In the genomic region with DNA sequence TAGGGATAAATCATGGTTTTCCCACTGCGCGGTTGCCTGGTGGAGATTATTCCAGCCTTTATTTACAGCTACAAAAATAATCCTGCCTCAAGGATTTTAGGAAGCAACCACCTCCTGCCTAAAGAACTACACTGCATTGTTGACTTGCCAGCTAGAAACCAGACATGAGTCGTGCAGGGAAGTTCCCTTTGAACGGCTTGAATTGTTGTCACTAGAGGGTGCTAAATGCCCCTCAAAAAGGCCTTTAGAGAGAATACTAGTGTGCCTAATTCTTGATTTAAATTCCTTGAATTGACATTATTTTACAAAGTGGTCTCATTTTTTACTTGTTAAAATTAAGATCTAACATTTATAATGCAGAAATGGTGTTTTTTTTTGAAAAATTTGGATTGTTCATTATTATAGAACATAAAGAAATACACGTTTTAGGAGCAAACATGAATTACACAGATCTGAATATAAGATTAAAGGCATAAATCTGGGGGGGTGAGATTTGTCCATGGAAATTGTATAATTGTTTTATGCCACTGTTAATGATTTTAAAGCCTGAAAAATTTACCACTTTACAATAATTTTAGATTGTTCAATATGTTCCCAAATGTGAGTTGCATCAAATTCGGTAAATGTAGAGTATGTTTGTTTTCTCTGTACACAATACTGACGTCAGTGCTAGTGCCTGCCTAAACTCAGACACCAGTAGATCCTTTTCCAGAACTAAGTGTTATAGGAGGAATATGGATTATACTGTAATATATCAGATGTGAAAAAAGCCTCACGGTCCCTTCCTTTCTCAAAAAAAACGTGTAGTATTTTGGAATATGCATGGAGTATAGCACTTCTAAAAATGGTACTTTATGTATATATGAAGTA, we compare ENCODE assay signal across 8 cellular contexts. TPM values are rescaled to one million over a fixed set of nuclear protein-coding genes. Genes with fewer than 3 reads are reported as not detected.
DNase-seq lines count a peak whose midpoint lies in the region; ATAC-seq and TF ChIP-seq lines count a peak whose summit lies in the region.

No MANE protein-coding gene starts in this region.

- H3K36me3 Mint-ChIP-seq in WTC11 = no peaks in the 10 kb centered on the region; the same call in 1 of the 2 replicates
- H3K36me3 Mint-ChIP-seq in activated naive CD8-positive, alpha-beta T cell treated with anti-CD3 and anti-CD28 coated beads, Interleukin-2, amount 50 U/mL, for 24 hours (ENCODE audit: low read depth) = no peaks in the 10 kb centered on the region

- no peak overlapping the region for H3K9ac ChIP-seq in GM23248

- no peaks in the 10 kb centered on the region; the same call in 1 of the 2 replicates for H3K27me3 Mint-ChIP-seq in WTC11 (ENCODE audit: low read depth)
- peaks cover 27% of the 10 kb centered on the region for H3K27me3 Mint-ChIP-seq in activated naive CD8-positive, alpha-beta T cell treated with anti-CD3 and anti-CD28 coated beads, Interleukin-2, amount 50 U/mL, for 24 hours

- intact Hi-C loops in sciatic nerve (cut with DNase I) = no loop called here

- H3K9me3 Mint-ChIP-seq in WTC11 = 0 out of 2 replicates have a peak, but pooled peaks cover 9% of the 10 kb centered on the region
- no peaks in the 10 kb centered on the region for H3K9me3 Mint-ChIP-seq in activated naive CD8-positive, alpha-beta T cell treated with anti-CD3 and anti-CD28 coated beads, Interleukin-2, amount 50 U/mL, for 24 hours

- peak; percentile 79 for ATAC-seq in WTC11
- peak; percentile 91 for ATAC-seq in sciatic nerve
- ATAC-seq in activated naive CD8-positive, alpha-beta T cell treated with anti-CD3 and anti-CD28 coated beads, Interleukin-2, amount 50 U/mL, for 24 hours = no peak
- ATAC-seq in GM18520 (IDR thresholded peaks at IDR 0.05; ENCODE audit: unreplicated experiment) = no peak

- no peaks in the 10 kb centered on the region for H3K9me3 ChIP-seq in GM23248 (ENCODE audit: low read depth)
- H3K9me3 ChIP-seq in cardiac muscle cell (ENCODE audit: low read depth) = no peaks in the 10 kb centered on the region

- no peaks in the 10 kb centered on the region for H3K36me3 ChIP-seq in GM23248 (ENCODE audit: low read depth)
- H3K36me3 ChIP-seq in cardiac muscle cell = no peaks in the 10 kb centered on the region

- H3K4me3 ChIP-seq in GM23248 (no peak overlapping the region), cardiac muscle cell (no peak overlapping the region)

- CTCF ChIA-PET in WTC11 (lab: Charles Lee) = interaction anchor here (0.5 to 1.4 kb wide), 26 partner anchors 12 to 632 kb away, joined by 3 to 10 read pairs (median 4); no protein-coding TSS in a partner anchor

- no peak overlapping the region for H3K4me2 ChIP-seq in GM23248 (ENCODE audit: unreplicated experiment)

- H3K79me2 ChIP-seq in GM23248 (ENCODE audit: insufficient read depth) = no peaks in the 10 kb centered on the region

- no peak overlapping the region for H3K4me3 Mint-ChIP-seq in WTC11
- no peak overlapping the region for H3K4me3 Mint-ChIP-seq in activated naive CD8-positive, alpha-beta T cell treated with anti-CD3 and anti-CD28 coated beads, Interleukin-2, amount 50 U/mL, for 24 hours

- no peak overlapping the region for H2AFZ ChIP-seq in GM23248

- H3K4me1 ChIP-seq in GM23248 (ENCODE audit: insufficient read depth) (peaks cover 7% of the 10 kb centered on the region; the same call in 1 of the 2 replicates), cardiac muscle cell (ENCODE audit: low read depth) (peaks cover 3% of the 10 kb centered on the region)

- peaks cover 46% of the 10 kb centered on the region for H3K4me1 Mint-ChIP-seq in WTC11
- H3K4me1 Mint-ChIP-seq in activated naive CD8-positive, alpha-beta T cell treated with anti-CD3 and anti-CD28 coated beads, Interleukin-2, amount 50 U/mL, for 24 hours = peaks cover 6% of the 10 kb centered on the region

- no peaks in the 10 kb centered on the region for H4K20me1 ChIP-seq in GM23248 (ENCODE audit: insufficient read depth)

- no peak overlapping the region for H3K27ac ChIP-seq in GM23248
- no peak overlapping the region for H3K27ac ChIP-seq in cardiac muscle cell

- DNase-seq in Ammon's horn (ENCODE audit: low spot score) (peak; percentile 80), GM23248 (peak; percentile 84), NCI-H2227 (lab: John Stamatoyannopoulos, UW; ENCODE audit: unreplicated experiment) (peak; percentile 35), WTC11 (ENCODE audit: low spot score) (no peak), cardiac muscle cell (ENCODE audit: low read depth in 1 of 2, low spot score in 1 of 2) (peak; percentile 75 to 85), sciatic nerve (ENCODE audit: low spot score) (no peak)
- no peak for DNase-seq in activated naive CD8-positive, alpha-beta T cell treated with anti-CD3 and anti-CD28 coated beads, Interleukin-2, amount 50 U/mL, for 24 hours

- peak; percentile 29; the same call in 1 of the 2 replicates for TF ChIP-seq CTCF in WTC11 (IDR thresholded peaks at IDR 0.05)
- TF ChIP-seq CTCF in cardiac muscle cell (IDR thresholded peaks at IDR 0.05; ENCODE audit: low read depth, low read length) = peak; percentile 76

- H3K9me2 ChIP-seq in GM23248 (ENCODE audit: insufficient read depth) = no peaks in the 10 kb centered on the region

- in situ Hi-C loops in GM23248 (cut with MboI) = loop anchor here (10.0 kb wide), 2 partner anchors 209 to 629 kb away; no protein-coding TSS in a partner anchor

- WGBS in GM23248 (ENCODE audit: low coverage in 1 of 2, low lambda C conversion rate in 2 of 2, missing lambda C conversion rate in 2 of 2), 2 experiments = 60 to 61% methylated on average over 9 of the region's 9 CpGs

- H3F3A ChIP-seq in GM23248 (ENCODE audit: insufficient read depth) = no peaks in the 10 kb centered on the region

- H3K27me3 ChIP-seq in GM23248 (replicated peaks; ENCODE audit: insufficient read depth) (0 out of 2 replicates have a peak, but pooled peaks cover 3% of the 10 kb centered on the region), cardiac muscle cell (no peaks in the 10 kb centered on the region)

- POLR2A ChIA-PET in WTC11 (lab: Charles Lee) = no interaction called here

- peak overlapping the region; percentile 72; the same call in 1 of the 2 replicates for H3K27ac Mint-ChIP-seq in WTC11
- no peak overlapping the region for H3K27ac Mint-ChIP-seq in activated naive CD8-positive, alpha-beta T cell treated with anti-CD3 and anti-CD28 coated beads, Interleukin-2, amount 50 U/mL, for 24 hours

TF ChIP-seq in WTC11, 78 proteins besides CTCF, POLR2A, EP300 and RAD21:
- TF ChIP-seq ZNF219 (CRISPR knock-in tag; IDR thresholded peaks at IDR 0.05; ENCODE audit: borderline replicate concordance) = no peak
- TF ChIP-seq, protein P1, sequence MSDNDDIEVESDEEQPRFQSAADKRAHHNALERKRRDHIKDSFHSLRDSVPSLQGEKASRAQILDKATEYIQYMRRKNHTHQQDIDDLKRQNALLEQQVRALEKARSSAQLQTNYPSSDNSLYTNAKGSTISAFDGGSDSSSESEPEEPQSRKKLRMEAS (CRISPR knock-in tag; IDR thresholded peaks at IDR 0.05) = no peak
- no peak for TF ChIP-seq ZNF138 (CRISPR knock-in tag; conservative IDR thresholded peaks at IDR 0.05)
- TF ChIP-seq ZNF416 (CRISPR knock-in tag; IDR thresholded peaks at IDR 0.05) = no peak
- TF ChIP-seq GTF2I (CRISPR knock-in tag; conservative IDR thresholded peaks at IDR 0.05) = no peak
- TF ChIP-seq IRF2 (CRISPR knock-in tag; IDR thresholded peaks at IDR 0.05; ENCODE audit: borderline replicate concordance, low read depth) = no peak
- TF ChIP-seq, protein P2, sequence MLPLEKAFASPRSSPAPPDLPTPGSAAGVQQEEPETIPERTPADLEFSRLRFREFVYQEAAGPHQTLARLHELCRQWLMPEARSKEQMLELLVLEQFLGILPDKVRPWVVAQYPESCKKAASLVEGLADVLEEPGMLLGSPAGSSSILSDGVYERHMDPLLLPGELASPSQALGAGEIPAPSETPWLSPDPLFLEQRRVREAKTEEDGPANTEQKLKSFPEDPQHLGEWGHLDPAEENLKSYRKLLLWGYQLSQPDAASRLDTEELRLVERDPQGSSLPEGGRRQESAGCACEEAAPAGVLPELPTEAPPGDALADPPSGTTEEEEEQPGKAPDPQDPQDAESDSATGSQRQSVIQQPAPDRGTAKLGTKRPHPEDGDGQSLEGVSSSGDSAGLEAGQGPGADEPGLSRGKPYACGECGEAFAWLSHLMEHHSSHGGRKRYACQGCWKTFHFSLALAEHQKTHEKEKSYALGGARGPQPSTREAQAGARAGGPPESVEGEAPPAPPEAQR (CRISPR knock-in tag; IDR thresholded peaks at IDR 0.05) = no peak
- TF ChIP-seq STAT6 (CRISPR knock-in tag; conservative IDR thresholded peaks at IDR 0.05; ENCODE audit: low read depth) = no peak
- no peak for TF ChIP-seq RORB (CRISPR knock-in tag; IDR thresholded peaks at IDR 0.05)

RNA-seq across cellular contexts. Expression of gene ERG, which starts 7.6 kb away (rescaled TPM):
- 0.76 and 6.2 TPM in 2 replicates for total RNA-seq in GM23248 (2014; rRNA removed; shearing (Covaris generic))
- polyA plus RNA-seq in GM23248 (2016; fragmentation: Nextera tagmentation; extraction: Ambion mirVana) = 1.2 and 1.3 TPM in 2 replicates
- 2.8 to 4.5 TPM (median 3.8 TPM) in 3 replicates for total RNA-seq in WTC11 (2021)
- total RNA-seq in cardiac muscle cell = 1.5 TPM in 1 of 2 replicates, not detected in the other
- 0.94 TPM in 1 of 2 replicates, not detected in the other for polyA plus RNA-seq in cardiac muscle cell
- 41.6 TPM for total RNA-seq in sciatic nerve

Comparison
In these comparisons a context has a peak if more than half of its experiments do, and no peak if none do; other contexts are left out.
1. DNase-seq: peak in Ammon's horn (single experiment), GM23248 (single experiment), NCI-H2227 (single experiment) and cardiac muscle cell (2 of 2); none in WTC11 (single experiment), sciatic nerve (single experiment) and activated naive CD8-positive, alpha-beta T cell treated with anti-CD3 and anti-CD28 coated beads, Interleukin-2, amount 50 U/mL, for 24 hours (single experiment).
2. ATAC-seq: peak in WTC11 (single experiment) and sciatic nerve (single experiment); none in activated naive CD8-positive, alpha-beta T cell treated with anti-CD3 and anti-CD28 coated beads, Interleukin-2, amount 50 U/mL, for 24 hours (single experiment) and GM18520 (single experiment).